ENCODE assay signal across 23 cellular contexts in genomic region chr3:69103123-69103522, GRCh38. TPM values are rescaled to one million over a fixed set of nuclear protein-coding genes. Genes with fewer than 3 reads are reported as not detected.
"Had no signal": no experiment of that assay in that cellular context is flagged by ENCODE, and none has a peak within 500 bp of the region (broad histone marks: within the 10 kb centered on the region; RNA-seq: fewer than 3 reads in every experiment).

No MANE protein-coding gene starts in this region.

- H3K36me3 ChIP-seq: ovary had no signal

- DNase-seq: activated CD4-positive, alpha-beta T cell treated with anti-CD3 and anti-CD28 coated beads for 36 hours; activated CD4-positive, alpha-beta T cell treated with anti-CD3 and anti-CD28 coated beads, Interleukin-2, amount 50 U/mL, for 48 hours; activated naive CD4-positive, alpha-beta T cell treated with anti-CD3 and anti-CD28 coated beads, Interleukin-2, amount 10 ng/mL, durations not matched to agents 7 days and 5 days; adrenal gland; dorsolateral prefrontal cortex; endodermal cell; foreskin fibroblast; naive thymus-derived CD4-positive, alpha-beta T cell; ovary; sigmoid colon; spleen; stimulated activated CD4-positive, alpha-beta T cell treated with anti-CD3 and anti-CD28 coated beads, Interleukin-4, amount 100 ng/mL, for 4 hours; stimulated activated naive CD4-positive, alpha-beta T cell treated with Interleukin-2 at 50 U/mL for 16 hours; tibial artery had no signal

- ATAC-seq: activated CD4-positive, alpha-beta T cell treated with anti-CD3 and anti-CD28 coated beads for 36 hours; left lobe of liver; naive thymus-derived CD4-positive, alpha-beta T cell; WTC11 had no signal

- H3K4me1 ChIP-seq: SJSA1 had no signal

- H3K4me1 Mint-ChIP-seq: endodermal cell, WTC11 had no signal

- H3K27me3 Mint-ChIP-seq: activated CD4-positive, alpha-beta T cell treated with anti-CD3 and anti-CD28 coated beads for 36 hours; activated naive CD4-positive, alpha-beta T cell treated with anti-CD3 and anti-CD28 coated beads, Interleukin-2, amount 10 ng/mL, durations not matched to agents 7 days and 5 days; naive thymus-derived CD4-positive, alpha-beta T cell had no signal

- H3K27ac Mint-ChIP-seq: activated naive CD4-positive, alpha-beta T cell treated with anti-CD3 and anti-CD28 coated beads, Interleukin-2, amount 10 ng/mL, durations not matched to agents 7 days and 5 days; endodermal cell; WTC11 had no signal

- H3K9me3 Mint-ChIP-seq: activated naive CD4-positive, alpha-beta T cell treated with anti-CD3 and anti-CD28 coated beads, Interleukin-2, amount 10 ng/mL, durations not matched to agents 7 days and 5 days; endodermal cell; naive thymus-derived CD4-positive, alpha-beta T cell; WTC11 had no signal

- H3K27me3 ChIP-seq: adrenal gland, dorsolateral prefrontal cortex, ovary, sigmoid colon, SJSA1, spleen, tibial artery had no signal

- H3K9me3 ChIP-seq: adrenal gland, ovary, sigmoid colon, SJSA1, spleen, tibial artery had no signal

- H3K4me3 Mint-ChIP-seq: activated CD4-positive, alpha-beta T cell treated with anti-CD3 and anti-CD28 coated beads for 36 hours; activated naive CD4-positive, alpha-beta T cell treated with anti-CD3 and anti-CD28 coated beads, Interleukin-2, amount 10 ng/mL, durations not matched to agents 7 days and 5 days; endodermal cell; WTC11 had no signal

- H3K27ac ChIP-seq: epithelial cell of prostate, ovary, sigmoid colon, SJSA1, tibial artery had no signal

- H3K4me3 ChIP-seq: adrenal gland, dorsolateral prefrontal cortex, ovary, sigmoid colon, SJSA1, spleen, tibial artery had no signal

RNA-seq across cellular contexts. Expression of gene LMOD3, which starts 19.3 kb away (rescaled TPM):
- total RNA-seq: activated CD4-positive, alpha-beta T cell treated with anti-CD3 and anti-CD28 coated beads for 36 hours; bronchial epithelial cell; endodermal cell; left lobe of liver; naive thymus-derived CD4-positive, alpha-beta T cell; pulmonary artery endothelial cell; sigmoid colon; SJSA1; subcutaneous adipose tissue; T-helper 2 cell treated with Interferon-gamma antibody and Interleukin-4, amounts not matched to agents 100 ng/mL and 5 ng/mL, for 36 hours; WTC11 had no signal
- polyA plus RNA-seq: keratinocyte had no signal
